In genomic region chr7:77128582-77129410, GRCh38 we compare ENCODE assay signal across 1 cellular context.
TF ChIP-seq lines count a peak whose summit lies in the region.

No MANE protein-coding gene starts in this region.

TF ChIP-seq in GM12878, 131 proteins besides CTCF, POLR2A, EP300 and RAD21 (continued from another document):
- TF ChIP-seq MEF2B (IDR thresholded peaks at IDR 0.05; ENCODE audit: partially characterized antibody, poor library complexity, severe bottlenecking), result peak; percentile 44
- peak; percentile 23; the same call in 1 of the 2 replicates for TF ChIP-seq PKNOX1 (IDR thresholded peaks at IDR 0.05)
- 0 out of 2 replicates have a peak, but pooled peaks have one; percentile 19 for TF ChIP-seq BACH1 (IDR thresholded peaks at IDR 0.05; ENCODE audit: borderline replicate concordance)
- 0 out of 2 replicates have a peak, but pooled peaks have one; percentile 25 for TF ChIP-seq MEF2A (IDR thresholded peaks at IDR 0.05; ENCODE audit: insufficient read depth, low read depth, low read length)
- TF ChIP-seq RELA (IDR thresholded peaks at IDR 0.05; ENCODE audit: borderline replicate concordance, partially characterized antibody), result peak; percentile 73
- TF ChIP-seq NFIC (IDR thresholded peaks at IDR 0.05; ENCODE audit: low read depth, low read length), result peak; percentile 35; the same call in 1 of the 2 replicates
- TF ChIP-seq, protein P1, sequence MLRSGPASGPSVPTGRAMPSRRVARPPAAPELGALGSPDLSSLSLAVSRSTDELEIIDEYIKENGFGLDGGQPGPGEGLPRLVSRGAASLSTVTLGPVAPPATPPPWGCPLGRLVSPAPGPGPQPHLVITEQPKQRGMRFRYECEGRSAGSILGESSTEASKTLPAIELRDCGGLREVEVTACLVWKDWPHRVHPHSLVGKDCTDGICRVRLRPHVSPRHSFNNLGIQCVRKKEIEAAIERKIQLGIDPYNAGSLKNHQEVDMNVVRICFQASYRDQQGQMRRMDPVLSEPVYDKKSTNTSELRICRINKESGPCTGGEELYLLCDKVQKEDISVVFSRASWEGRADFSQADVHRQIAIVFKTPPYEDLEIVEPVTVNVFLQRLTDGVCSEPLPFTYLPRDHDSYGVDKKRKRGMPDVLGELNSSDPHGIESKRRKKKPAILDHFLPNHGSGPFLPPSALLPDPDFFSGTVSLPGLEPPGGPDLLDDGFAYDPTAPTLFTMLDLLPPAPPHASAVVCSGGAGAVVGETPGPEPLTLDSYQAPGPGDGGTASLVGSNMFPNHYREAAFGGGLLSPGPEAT (IDR thresholded peaks at IDR 0.05; ENCODE audit: low read depth), result peak; percentile 90
- TF ChIP-seq SPI1 (IDR thresholded peaks at IDR 0.05; ENCODE audit: borderline replicate concordance, insufficient read depth, low read depth, low read length), result peak; percentile 86
- peak; percentile 68 for TF ChIP-seq IKZF1 (conservative IDR thresholded peaks at IDR 0.05)
- TF ChIP-seq IKZF2 (IDR thresholded peaks at IDR 0.05), result peak; percentile 81
- peak; percentile 39; the same call in 1 of the 2 replicates for TF ChIP-seq NBN (IDR thresholded peaks at IDR 0.05)
- peak; percentile 85 for TF ChIP-seq DPF2 (IDR thresholded peaks at IDR 0.05)
- peak; percentile 78 for TF ChIP-seq MTA2 (IDR thresholded peaks at IDR 0.05; ENCODE audit: low read depth)
